Comparison of ENCODE assay signal across 32 cellular contexts in the genomic region with DNA sequence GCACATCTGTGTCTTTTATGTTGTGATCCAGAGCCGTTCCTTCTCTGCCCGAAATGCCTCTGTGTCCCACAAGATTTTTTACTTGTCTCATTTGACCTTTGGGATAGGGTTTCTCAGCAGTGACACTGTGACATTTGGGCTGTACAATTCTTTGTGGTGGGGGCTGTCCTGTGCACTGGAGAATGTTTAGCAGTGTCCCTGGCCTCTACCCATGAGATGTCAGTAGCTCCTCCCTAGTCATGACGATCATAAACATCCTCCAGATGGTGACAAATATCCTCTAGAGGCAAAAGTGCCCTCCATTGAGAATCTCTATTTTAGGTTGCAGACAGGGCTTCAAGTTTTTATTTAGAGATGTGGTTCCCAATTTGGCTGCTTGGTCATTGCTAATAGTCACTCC.
"Had no signal": no experiment of that assay in that cellular context is flagged by ENCODE, and none has a peak within 500 bp of the region (broad histone marks: within the 10 kb centered on the region; RNA-seq: fewer than 3 reads in every experiment).

No MANE protein-coding gene starts in this region.

- H3K9me3 Mint-ChIP-seq: activated naive CD8-positive, alpha-beta T cell treated with anti-CD3 and anti-CD28 coated beads for 36 hours; T-helper 1 cell treated with Interleukin-12 subunit alpha and Interleukin-12 subunit beta and Interleukin-4 antibody, amounts not matched to agents 30 μg/mL and 1 μg/mL, for 36 hours; T-helper 2 cell treated with Interferon-gamma antibody and Interleukin-4, amounts not matched to agents 5 μg/mL and 100 μg/mL, for 36 hours had no signal

- H3K4me3 ChIP-seq: ascending aorta, cardiac muscle cell, Peyer's patch, SJCRH30, SK-N-MC had no signal

- H3K27me3 ChIP-seq: ascending aorta, Peyer's patch, SJCRH30 had no signal

- DNase-seq: activated CD4-positive, alpha-beta memory T cell treated with anti-CD3 and anti-CD28 coated beads for 36 hours; activated CD4-positive, alpha-beta T cell treated with anti-CD3 and anti-CD28 coated beads, Interleukin-2, amount 50 U/mL, for 1 hour; activated CD8-positive, alpha-beta memory T cell treated with anti-CD3 and anti-CD28 coated beads for 24 hours; activated CD8-positive, alpha-beta memory T cell treated with anti-CD3 and anti-CD28 coated beads, Interleukin-2, amount 10 ng/mL, durations not matched to agents 7 days and 5 days; activated CD8-positive, alpha-beta memory T cell treated with anti-CD3 and anti-CD28 coated beads, Interleukin-2, amount 50 U/mL, for 48 hours; activated effector memory CD4-positive, alpha-beta T cell treated with Interleukin-2 at 50 U/mL for 16 hours; activated naive CD4-positive, alpha-beta T cell treated with anti-CD3 and anti-CD28 coated beads, Interleukin-2, amount 50 U/mL, for 16 hours; activated naive CD8-positive, alpha-beta T cell treated with anti-CD3 and anti-CD28 coated beads for 36 hours; activated T-cell treated with anti-CD3 and anti-CD28 coated beads, Interleukin-2, amount 50 U/mL, for 48 hours; amniotic stem cell; Kasumi-1; KG1; MM.1S; MV-4-11; NCI-H1092; NCI-H1436 treated with DMSO at 0.1 percent for 48 hours; NCI-H1694 treated with DMSO at 0.1 percent for 48 hours; NCI-H2029; NCI-H345; NCI-H524 treated with DMSO at 0.1 percent for 48 hours; NCI-H748 treated with DMSO at 0.1 percent for 48 hours; NK-92 treated with Interleukin-12 subunit alpha and Interleukin-12 subunit beta, amount 100 ng/mL, for 24 hours; PC-3; Peyer's patch; SHP77; SJCRH30 had no signal

- H3K4me1 Mint-ChIP-seq: activated CD8-positive, alpha-beta memory T cell treated with anti-CD3 and anti-CD28 coated beads, Interleukin-2, amount 10 ng/mL, durations not matched to agents 7 days and 5 days; activated naive CD8-positive, alpha-beta T cell treated with anti-CD3 and anti-CD28 coated beads for 36 hours had no signal

- H3K27ac ChIP-seq: ascending aorta, cardiac muscle cell, Peyer's patch, RWPE1, SJCRH30, SK-N-MC had no signal

- H3K27ac Mint-ChIP-seq: activated CD4-positive, alpha-beta memory T cell treated with anti-CD3 and anti-CD28 coated beads for 36 hours; activated CD8-positive, alpha-beta memory T cell treated with anti-CD3 and anti-CD28 coated beads, Interleukin-2, amount 10 ng/mL, durations not matched to agents 7 days and 5 days; activated naive CD8-positive, alpha-beta T cell treated with anti-CD3 and anti-CD28 coated beads for 36 hours; T-helper 1 cell treated with Interleukin-12 subunit alpha and Interleukin-12 subunit beta and Interleukin-4 antibody, amounts not matched to agents 30 μg/mL and 1 μg/mL, for 36 hours; T-helper 2 cell treated with Interferon-gamma antibody and Interleukin-4, amounts not matched to agents 5 μg/mL and 100 μg/mL, for 36 hours had no signal

- H3K36me3 Mint-ChIP-seq: activated CD4-positive, alpha-beta memory T cell treated with anti-CD3 and anti-CD28 coated beads for 36 hours; activated CD8-positive, alpha-beta memory T cell treated with anti-CD3 and anti-CD28 coated beads, Interleukin-2, amount 10 ng/mL, durations not matched to agents 7 days and 5 days; activated naive CD8-positive, alpha-beta T cell treated with anti-CD3 and anti-CD28 coated beads for 36 hours had no signal

- ATAC-seq: activated CD8-positive, alpha-beta memory T cell treated with anti-CD3 and anti-CD28 coated beads, Interleukin-2, amount 10 ng/mL, durations not matched to agents 7 days and 5 days; PC-3 had no signal

- H3K27me3 Mint-ChIP-seq: activated CD4-positive, alpha-beta memory T cell treated with anti-CD3 and anti-CD28 coated beads for 36 hours; activated CD8-positive, alpha-beta memory T cell treated with anti-CD3 and anti-CD28 coated beads, Interleukin-2, amount 10 ng/mL, durations not matched to agents 7 days and 5 days; activated naive CD8-positive, alpha-beta T cell treated with anti-CD3 and anti-CD28 coated beads for 36 hours had no signal

- H3K4me1 ChIP-seq: ascending aorta, Peyer's patch, SJCRH30 had no signal

- H3K9me3 ChIP-seq: ascending aorta, Peyer's patch, SJCRH30 had no signal

- H3K4me3 Mint-ChIP-seq: activated CD4-positive, alpha-beta memory T cell treated with anti-CD3 and anti-CD28 coated beads for 36 hours; activated CD8-positive, alpha-beta memory T cell treated with anti-CD3 and anti-CD28 coated beads, Interleukin-2, amount 10 ng/mL, durations not matched to agents 7 days and 5 days; activated naive CD8-positive, alpha-beta T cell treated with anti-CD3 and anti-CD28 coated beads for 36 hours; T-helper 1 cell treated with Interleukin-12 subunit alpha and Interleukin-12 subunit beta and Interleukin-4 antibody, amounts not matched to agents 30 μg/mL and 1 μg/mL, for 36 hours; T-helper 2 cell treated with Interferon-gamma antibody and Interleukin-4, amounts not matched to agents 5 μg/mL and 100 μg/mL, for 36 hours had no signal

- H3K36me3 ChIP-seq: ascending aorta, cardiac muscle cell, Peyer's patch, SJCRH30 had no signal
